ENCODE assay signal across 13 cellular contexts in the genomic region with DNA sequence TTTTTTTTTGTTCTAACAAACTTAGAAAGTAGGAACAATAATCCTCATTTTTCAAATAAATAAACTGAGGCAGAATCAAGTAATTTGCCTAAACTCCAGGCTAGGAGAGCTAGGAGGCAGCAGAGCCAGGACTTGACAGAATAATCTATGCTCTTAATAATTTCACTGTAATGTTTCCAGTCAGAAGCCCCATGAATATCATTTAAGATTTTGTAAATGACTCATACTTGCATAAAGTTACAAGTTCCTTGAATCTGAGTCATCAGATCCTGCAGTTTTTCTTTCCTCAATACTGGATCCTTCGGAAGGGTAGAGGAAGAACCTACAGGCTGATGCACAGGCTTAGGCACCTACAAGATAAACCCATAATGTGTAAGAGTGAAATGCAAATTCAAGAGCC. TPM values are rescaled to one million over a fixed set of nuclear protein-coding genes. Genes with fewer than 3 reads are reported as not detected.
DNase-seq lines count a peak whose midpoint lies in the region; ATAC-seq and TF ChIP-seq lines count a peak whose summit lies in the region.
"Had no signal": no experiment of that assay in that cellular context is flagged by ENCODE, and none has a peak within 500 bp of the region (broad histone marks: within the 10 kb centered on the region; RNA-seq: fewer than 3 reads in every experiment).

No MANE protein-coding gene starts in this region.

- no peak for ATAC-seq in HG03520 (IDR thresholded peaks at IDR 0.05; ENCODE audit: unreplicated experiment)
- no peak for ATAC-seq in heart left ventricle

- TF ChIP-seq CTCF in HFF-Myc (IDR thresholded peaks at IDR 0.05; ENCODE audit: low read depth, low read length, missing control alignments) (no peak), heart left ventricle (IDR thresholded peaks at IDR 0.05) (no peak)

- DNase-seq in A172 (ENCODE audit: low spot score) (peak; percentile 72), HFF-Myc (ENCODE audit: extremely low read depth, low read depth) (peak; percentile 35), amniotic stem cell (lab: John Stamatoyannopoulos, UW) (peak; percentile 41), glomerular endothelial cell (ENCODE audit: extremely low read depth, low read depth, low spot score) (peak; percentile 48), cerebellar nuclear complex (lab: John Stamatoyannopoulos, UW) (no peak), SHP77 treated with DMSO at 0.1 percent for 48 hours (lab: John Stamatoyannopoulos, UW) (no peak), heart left ventricle (no peak)
- DNase-seq: activated CD4-positive, alpha-beta T cell treated with anti-CD3 and anti-CD28 coated beads, Interleukin-2, amount 10 ng/mL, durations not matched to agents 7 days and 5 days; activated naive CD4-positive, alpha-beta T cell treated with anti-CD3 and anti-CD28 coated beads, Interleukin-2, amount 10 ng/mL, durations not matched to agents 7 days and 5 days; left ventricle myocardium inferior; NCI-H446 treated with DMSO at 0.1 percent for 48 hours had no signal

- no peaks in the 10 kb centered on the region for H3K9me3 ChIP-seq in heart left ventricle
- H3K9me3 ChIP-seq: left ventricle myocardium inferior had no signal

- H3K36me3 ChIP-seq in heart left ventricle = peaks cover 0 to 90% (median 53%) of the 10 kb centered on the region in 9 donors

- H3K4me3 ChIP-seq in HFF-Myc (replicated peaks; ENCODE audit: low read depth, low read length) = no peak overlapping the region
- H3K4me3 ChIP-seq in heart left ventricle = no peak overlapping the region
- H3K4me3 ChIP-seq: left ventricle myocardium inferior had no signal

- 79 to 93% (median 87%) methylated on average over 1 of the region's 1 CpG for WGBS in heart left ventricle, 4 donors

- TF ChIP-seq POLR2A in heart left ventricle (IDR thresholded peaks at IDR 0.05) = no peak

- H3K27ac ChIP-seq in heart left ventricle = no peak overlapping the region
- H3K27ac ChIP-seq: KMS-11, left ventricle myocardium inferior had no signal

- peaks cover 0 to 4% (median 0%) of the 10 kb centered on the region in 12 donors for H3K4me1 ChIP-seq in heart left ventricle
- H3K4me1 ChIP-seq: left ventricle myocardium inferior had no signal

- no peaks in the 10 kb centered on the region for H3K27me3 ChIP-seq in heart left ventricle

- intact Hi-C loops in heart left ventricle (cut with DNase I) = no loop called here

RNA-seq across cellular contexts. Expression of a gene that starts 29.0 kb away (rescaled TPM):
- 21.9 and 29.3 TPM in 2 replicates for total RNA-seq in A172 (2014; rRNA removed; shearing (Covaris generic))
- total RNA-seq in glomerular endothelial cell (20.6 and 22.9 TPM in 2 replicates), heart left ventricle (10 to 100 TPM; 15.3 to 33.6 (median 30.4) TPM)
- polyA plus RNA-seq in heart left ventricle = 10 to 100 TPM in 1 of 2 donors, 1 to 10 TPM in 1; 9.9 to 13.9 TPM

RNA-seq across cellular contexts. Expression of a gene that starts 30.1 kb away (rescaled TPM):
- 27.4 and 27.6 TPM in 2 replicates for total RNA-seq in A172 (2014; rRNA removed; shearing (Covaris generic))
- 23.0 and 32.3 TPM in 2 replicates for total RNA-seq in glomerular endothelial cell
- total RNA-seq in heart left ventricle = 10 to 100 TPM; 16.9 to 37.2 (median 28.7) TPM
- 10 to 100 TPM in 1 of 2 donors, 1 to 10 TPM in 1; 6.1 to 20.1 TPM for polyA plus RNA-seq in heart left ventricle

Comparison
In these comparisons a context has a peak if more than half of its experiments do, and no peak if none do; other contexts are left out.
1. DNase-seq: peak in A172 (single experiment), HFF-Myc (single experiment), amniotic stem cell (single experiment) and glomerular endothelial cell (single experiment); none in cerebellar nuclear complex (0 of 2), SHP77 treated with DMSO at 0.1 percent for 48 hours (single experiment) and heart left ventricle (0 of 5).